ENCODE assay signal across 23 cellular contexts in genomic region chr17:11006530-11006929, GRCh38.
"Had no signal": no experiment of that assay in that cellular context is flagged by ENCODE, and none has a peak within 500 bp of the region (broad histone marks: within the 10 kb centered on the region; RNA-seq: fewer than 3 reads in every experiment).

No MANE protein-coding gene starts in this region.

- DNase-seq: colonic mucosa; cortex of kidney; dermis blood vessel endothelial cell; dorsolateral prefrontal cortex; effector CD4-positive, alpha-beta T cell; effector CD8-positive, alpha-beta T cell; effector memory CD4-positive, alpha-beta T cell; effector memory CD8-positive, alpha-beta T cell; endodermal cell; erythroblast; esophagus squamous epithelium; foreskin fibroblast; foreskin keratinocyte; foreskin melanocyte; gastrocnemius medialis; glutamatergic neuron; head of caudate nucleus; heart left ventricle had no signal

- H3K4me3 ChIP-seq: colonic mucosa, coronary artery, dorsolateral prefrontal cortex, esophagus muscularis mucosa, esophagus squamous epithelium, gastrocnemius medialis, gastroesophageal sphincter, heart left ventricle, heart right ventricle had no signal

- ATAC-seq: effector memory CD8-positive, alpha-beta T cell; esophagus mucosa; foreskin keratinocyte; gastrocnemius medialis; gastroesophageal sphincter; heart left ventricle; heart right ventricle had no signal
